ENCODE assay signal across 8 cellular contexts in the genomic region with DNA sequence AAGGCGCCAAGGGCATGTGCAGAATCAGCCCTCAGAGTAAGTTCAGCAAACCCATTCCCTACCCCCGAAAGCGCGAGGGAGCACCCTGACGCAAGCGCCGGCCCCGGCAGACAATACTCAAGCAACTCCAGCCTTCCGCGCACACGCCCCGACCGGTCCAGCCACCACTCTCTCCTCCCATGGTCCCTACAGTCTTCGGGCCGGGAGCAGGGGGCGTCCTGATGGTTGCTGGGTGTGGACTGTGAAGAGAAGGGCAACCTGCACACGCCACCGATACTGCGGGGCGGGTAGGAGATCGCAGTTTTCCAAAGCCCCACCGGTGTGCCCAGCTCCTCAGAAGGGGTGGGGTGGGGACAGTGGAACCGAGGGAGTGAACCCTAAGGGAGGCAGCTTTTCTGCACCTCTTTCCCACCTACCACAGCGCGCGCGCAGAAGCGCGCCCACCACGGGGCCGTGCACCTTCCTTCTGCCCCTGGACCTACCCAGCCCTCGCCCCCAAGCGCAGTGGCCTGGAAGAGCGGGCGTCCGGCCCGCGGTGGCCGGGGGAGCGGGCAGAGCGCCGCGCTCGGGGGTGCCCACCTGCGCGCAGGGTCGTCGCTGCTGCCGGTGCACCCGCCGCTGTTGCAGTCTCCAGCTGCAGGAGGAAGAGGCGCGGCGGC.
DNase-seq lines count a peak whose midpoint lies in the region; ATAC-seq and TF ChIP-seq lines count a peak whose summit lies in the region.

No MANE protein-coding gene starts in this region.

- H3K27ac Mint-ChIP-seq in memory B cell, result no peak overlapping the region

- intact Hi-C loops in testis (cut with DNase I; ENCODE audit: low total_unique reads), result no loop called here

- H3K4me1 Mint-ChIP-seq in memory B cell, result peaks cover 6% of the 10 kb centered on the region

- peak overlapping the region; percentile 64 for H3K4me3 ChIP-seq in HL-60 (replicated peaks; ENCODE audit: insufficient read depth, low read length)
- peak overlapping the region; percentile 73 for H3K4me3 ChIP-seq in WI38 (ENCODE audit: low read depth, low read length)
- H3K4me3 ChIP-seq in testis, result peak overlapping the region; percentile 37 to 55

- no peaks in the 10 kb centered on the region for H3K4me1 ChIP-seq in testis

- H3K36me3 ChIP-seq in testis (ENCODE audit: low read depth, missing control alignments), result no peaks in the 10 kb centered on the region

- TF ChIP-seq POLR2A in testis (IDR thresholded peaks at IDR 0.05), result no peak

- peak; percentile 16 for DNase-seq in AG08396 (ENCODE audit: low spot score)
- peak in 1 of 2 experiments; percentile 40 for DNase-seq in HL-60 (ENCODE audit: low read depth in 1 of 2, low spot score in 1 of 2)
- peak; percentile 46 for DNase-seq in dermis blood vessel endothelial cell
- no peak for DNase-seq in memory B cell (ENCODE audit: low spot score in 2 of 2)
- peak; percentile 15 for DNase-seq in testis
- DNase-seq in NCI-H2029 (lab: John Stamatoyannopoulos, UW), result no peak
- DNase-seq in NCI-H187 (lab: John Stamatoyannopoulos, UW), result no peak

- H3K9me3 ChIP-seq in testis, result no peaks in the 10 kb centered on the region

- H3K27me3 ChIP-seq in HL-60 (ENCODE audit: insufficient read depth, poor library complexity, severe bottlenecking), result peaks cover 2% of the 10 kb centered on the region
- H3K27me3 ChIP-seq in testis, result no peaks in the 10 kb centered on the region

- 2% methylated on average over 44 of the region's 54 CpGs; no CpG with 5 or more reads in 1 of the 2 donors for WGBS in testis, 2 donors

- H3K27me3 Mint-ChIP-seq in memory B cell, result peaks cover 5% of the 10 kb centered on the region

- TF ChIP-seq CTCF in HL-60 (IDR thresholded peaks at IDR 0.05; ENCODE audit: insufficient read depth, low read length) (no peak), WI38 (IDR thresholded peaks at IDR 0.05; ENCODE audit: low read depth, low read length) (no peak), testis (IDR thresholded peaks at IDR 0.05) (no peak)

- H3K4me3 Mint-ChIP-seq in memory B cell, result peak overlapping the region; percentile 85

- H3K36me3 Mint-ChIP-seq in memory B cell, result no peaks in the 10 kb centered on the region

- H3K9me3 Mint-ChIP-seq in memory B cell, result no peaks in the 10 kb centered on the region

- peak; percentile 41 for ATAC-seq in memory B cell (ENCODE audit: low read depth)

- H3K27ac ChIP-seq in HL-60 (replicated peaks), result peak overlapping the region; percentile 71
- H3K27ac ChIP-seq in testis, result no peak overlapping the region

Comparison
In these comparisons a context has a peak if more than half of its experiments do, and no peak if none do; other contexts are left out.
1. DNase-seq: peak in AG08396 (single experiment), dermis blood vessel endothelial cell (single experiment) and testis (single experiment); none in memory B cell (0 of 2), NCI-H2029 (single experiment) and NCI-H187 (0 of 2).
2. Peak in every context shown above with its lines, with median percentiles within 50 percentile points of each other: H3K4me3 ChIP-seq.